ENCODE assay signal across 9 cellular contexts in the genomic region with DNA sequence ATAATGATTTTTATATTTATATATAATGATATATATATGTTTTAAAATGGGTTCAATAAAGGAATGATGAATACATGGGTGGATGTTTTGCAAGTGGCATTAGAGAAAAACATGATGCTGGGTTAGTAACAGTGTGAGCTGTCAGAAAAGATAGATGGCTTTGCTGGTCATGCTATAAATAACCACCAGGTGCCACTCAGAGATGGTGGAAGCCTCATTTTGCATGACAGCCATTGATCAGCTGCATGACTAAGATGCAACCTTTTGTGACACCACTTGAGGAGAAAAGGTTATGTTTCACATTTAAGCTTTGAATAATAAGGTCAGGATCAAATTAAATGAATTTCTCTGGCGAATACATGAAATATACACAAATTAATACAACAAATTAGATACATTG.
A peak's percentile ranks its signal among the peaks of the same experiment; 100 is the strongest.
DNase-seq lines count a peak whose midpoint lies in the region; ATAC-seq, FAIRE-seq and TF ChIP-seq lines count a peak whose summit lies in the region.
"Had no signal": no experiment of that assay in that cellular context is flagged by ENCODE, and none has a peak within 500 bp of the region (broad histone marks: within the 10 kb centered on the region; RNA-seq: fewer than 3 reads in every experiment).

No MANE protein-coding gene starts in this region.

- FAIRE-seq in RCC 7860 (lab: Jason Lieb, UNC) (no peak), GM12892 (lab: Jason Lieb, UNC) (no peak)

- ATAC-seq in GM18511 (IDR thresholded peaks at IDR 0.05; ENCODE audit: unreplicated experiment) (peak; percentile 87), HG02610 (IDR thresholded peaks at IDR 0.05; ENCODE audit: unreplicated experiment) (peak; percentile 77)

- DNase-seq in NCI-H2171 treated with DMSO at 0.1 percent for 48 hours (lab: John Stamatoyannopoulos, UW) (peak; percentile 69), iPS-NIHi7 (ENCODE audit: extremely low spot score) (peak; percentile 35), RCC 7860 (ENCODE audit: low spot score) (no peak), GM12892 (ENCODE audit: insufficient read length) (no peak), GM03348 (ENCODE audit: low spot score) (no peak)
- DNase-seq in stimulated activated naive CD4-positive, alpha-beta T cell treated with Interleukin-2 at 50 U/mL for 16 hours (lab: John Stamatoyannopoulos, UW): no peak
- DNase-seq: occipital lobe had no signal

- no peak for TF ChIP-seq POLR2A in GM12892 (IDR thresholded peaks at IDR 0.05; ENCODE audit: low read depth, low read length)

Comparison
In these comparisons a context has a peak if more than half of its experiments do, and no peak if none do; other contexts are left out.
1. DNase-seq: peak in NCI-H2171 treated with DMSO at 0.1 percent for 48 hours (single experiment) and iPS-NIHi7 (single experiment); none in RCC 7860 (single experiment), GM12892 (single experiment), stimulated activated naive CD4-positive, alpha-beta T cell treated with Interleukin-2 at 50 U/mL for 16 hours (single experiment) and GM03348 (single experiment).